ENCODE assay signal across 1 cellular context in genomic region chr2:75481041-75481836, GRCh38.
TF ChIP-seq lines count a peak whose summit lies in the region.

No MANE protein-coding gene starts in this region.

TF ChIP-seq in HepG2, 621 proteins besides CTCF, POLR2A, EP300 and RAD21 (continued from another document and continues in another):
- TF ChIP-seq PRDM10 (CRISPR knock-in tag; IDR thresholded peaks at IDR 0.05; ENCODE audit: low read depth): peak; percentile 55; the same call in 1 of the 2 replicates
- no peak for TF ChIP-seq SYNCRIP (IDR thresholded peaks at IDR 0.05; ENCODE audit: insufficient read depth, low read depth, low read length)
- TF ChIP-seq, protein P1, sequence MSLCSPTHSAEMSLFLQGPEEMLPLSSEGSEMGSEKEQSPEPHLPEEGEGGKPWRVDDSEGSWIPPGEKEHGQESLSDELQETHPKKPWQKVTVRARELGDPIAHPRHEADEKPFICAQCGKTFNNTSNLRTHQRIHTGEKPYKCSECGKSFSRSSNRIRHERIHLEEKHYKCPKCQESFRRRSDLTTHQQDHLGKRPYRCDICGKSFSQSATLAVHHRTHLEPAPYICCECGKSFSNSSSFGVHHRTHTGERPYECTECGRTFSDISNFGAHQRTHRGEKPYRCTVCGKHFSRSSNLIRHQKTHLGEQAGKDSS (CRISPR knock-in tag; IDR thresholded peaks at IDR 0.05; ENCODE audit: borderline replicate concordance, low read depth): no peak
- peak; percentile 96 for TF ChIP-seq SSRP1 (CRISPR knock-in tag; IDR thresholded peaks at IDR 0.05)
- TF ChIP-seq KLF11 (CRISPR knock-in tag; IDR thresholded peaks at IDR 0.05): no peak
- TF ChIP-seq FOXA3 (CRISPR knock-in tag; IDR thresholded peaks at IDR 0.05): peak; percentile 100
- no peak for TF ChIP-seq NCOA5 (CRISPR knock-in tag; IDR thresholded peaks at IDR 0.05)
- TF ChIP-seq PHF8 (CRISPR knock-in tag; IDR thresholded peaks at IDR 0.05): no peak
- TF ChIP-seq, protein P2, sequence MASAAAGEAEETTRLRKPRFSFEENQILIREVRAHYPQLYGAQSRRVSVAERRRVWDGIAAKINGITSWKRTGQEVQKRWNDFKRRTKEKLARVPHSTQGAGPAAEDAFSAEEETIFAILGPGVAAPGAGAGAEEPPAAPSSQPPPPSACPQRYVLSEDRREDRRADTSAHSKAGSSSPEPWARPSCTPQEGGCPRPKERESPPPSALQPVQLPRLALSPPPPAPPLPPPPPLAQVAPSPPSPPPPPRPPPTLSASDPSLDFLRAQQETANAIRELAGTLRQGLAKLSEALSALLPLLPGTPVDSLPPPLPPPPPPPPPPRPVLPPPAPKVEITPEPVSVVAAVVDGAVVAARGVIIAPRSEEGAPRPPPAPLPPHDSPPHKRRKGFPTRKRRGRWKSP (CRISPR knock-in tag; IDR thresholded peaks at IDR 0.05): peak; percentile 82; the same call in 1 of the 2 replicates
- TF ChIP-seq KDM3A (CRISPR knock-in tag; IDR thresholded peaks at IDR 0.05; ENCODE audit: low read depth): 0 out of 2 replicates have a peak, but pooled peaks have one; percentile 45
- no peak; the same call in 1 of the 2 replicates for TF ChIP-seq BRD4 (CRISPR knock-in tag; IDR thresholded peaks at IDR 0.05)
- TF ChIP-seq TRIM24 (CRISPR knock-in tag; IDR thresholded peaks at IDR 0.05): no peak
- no peak for TF ChIP-seq ZBTB7A (CRISPR knock-in tag; IDR thresholded peaks at IDR 0.05)
- no peak for TF ChIP-seq ZSCAN12 (CRISPR knock-in tag; IDR thresholded peaks at IDR 0.05)
- TF ChIP-seq, protein P3, sequence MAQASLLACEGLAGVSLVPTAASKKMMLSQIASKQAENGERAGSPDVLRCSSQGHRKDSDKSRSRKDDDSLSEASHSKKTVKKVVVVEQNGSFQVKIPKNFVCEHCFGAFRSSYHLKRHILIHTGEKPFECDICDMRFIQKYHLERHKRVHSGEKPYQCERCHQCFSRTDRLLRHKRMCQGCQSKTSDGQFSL (CRISPR knock-in tag; IDR thresholded peaks at IDR 0.05): no peak
- peak; percentile 88 for TF ChIP-seq KDM6A (CRISPR knock-in tag; IDR thresholded peaks at IDR 0.05; ENCODE audit: low read depth)
- 0 out of 2 replicates have a peak, but pooled peaks have one; percentile 57 for TF ChIP-seq SATB2 (CRISPR knock-in tag; IDR thresholded peaks at IDR 0.05)
- TF ChIP-seq, protein P4, sequence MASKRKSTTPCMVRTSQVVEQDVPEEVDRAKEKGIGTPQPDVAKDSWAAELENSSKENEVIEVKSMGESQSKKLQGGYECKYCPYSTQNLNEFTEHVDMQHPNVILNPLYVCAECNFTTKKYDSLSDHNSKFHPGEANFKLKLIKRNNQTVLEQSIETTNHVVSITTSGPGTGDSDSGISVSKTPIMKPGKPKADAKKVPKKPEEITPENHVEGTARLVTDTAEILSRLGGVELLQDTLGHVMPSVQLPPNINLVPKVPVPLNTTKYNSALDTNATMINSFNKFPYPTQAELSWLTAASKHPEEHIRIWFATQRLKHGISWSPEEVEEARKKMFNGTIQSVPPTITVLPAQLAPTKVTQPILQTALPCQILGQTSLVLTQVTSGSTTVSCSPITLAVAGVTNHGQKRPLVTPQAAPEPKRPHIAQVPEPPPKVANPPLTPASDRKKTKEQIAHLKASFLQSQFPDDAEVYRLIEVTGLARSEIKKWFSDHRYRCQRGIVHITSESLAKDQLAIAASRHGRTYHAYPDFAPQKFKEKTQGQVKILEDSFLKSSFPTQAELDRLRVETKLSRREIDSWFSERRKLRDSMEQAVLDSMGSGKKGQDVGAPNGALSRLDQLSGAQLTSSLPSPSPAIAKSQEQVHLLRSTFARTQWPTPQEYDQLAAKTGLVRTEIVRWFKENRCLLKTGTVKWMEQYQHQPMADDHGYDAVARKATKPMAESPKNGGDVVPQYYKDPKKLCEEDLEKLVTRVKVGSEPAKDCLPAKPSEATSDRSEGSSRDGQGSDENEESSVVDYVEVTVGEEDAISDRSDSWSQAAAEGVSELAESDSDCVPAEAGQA (IDR thresholded peaks at IDR 0.05; ENCODE audit: low read depth): no peak
- TF ChIP-seq, protein P4 (CRISPR knock-in tag; IDR thresholded peaks at IDR 0.05; ENCODE audit: borderline replicate concordance): no peak
- peak; percentile 82 for TF ChIP-seq MED13 (CRISPR knock-in tag; IDR thresholded peaks at IDR 0.05)
- no peak for TF ChIP-seq ZNF205 (CRISPR knock-in tag; IDR thresholded peaks at IDR 0.05)
- TF ChIP-seq ZNF34 (CRISPR knock-in tag; IDR thresholded peaks at IDR 0.05; ENCODE audit: borderline replicate concordance): no peak
- no peak for TF ChIP-seq HDAC6 (IDR thresholded peaks at IDR 0.05; ENCODE audit: low read depth, low read length)
- TF ChIP-seq MAF1 (CRISPR knock-in tag; IDR thresholded peaks at IDR 0.05; ENCODE audit: borderline replicate concordance): no peak
- TF ChIP-seq YY1 (IDR thresholded peaks at IDR 0.05; ENCODE audit: insufficient read depth, insufficient replicate concordance, low read depth, low read length): no peak
- no peak for TF ChIP-seq ZC3H13 (CRISPR knock-in tag; IDR thresholded peaks at IDR 0.05)
- TF ChIP-seq ZSCAN22 (CRISPR knock-in tag; IDR thresholded peaks at IDR 0.05): no peak; the same call in 1 of the 2 replicates
- TF ChIP-seq ZNF17 (CRISPR knock-in tag; IDR thresholded peaks at IDR 0.05): no peak
- no peak; the same call in 1 of the 2 replicates for TF ChIP-seq ARID4A (CRISPR knock-in tag; IDR thresholded peaks at IDR 0.05; ENCODE audit: borderline replicate concordance)
- TF ChIP-seq NBN (conservative IDR thresholded peaks at IDR 0.05): no peak
- no peak for TF ChIP-seq ZNF260 (CRISPR knock-in tag; IDR thresholded peaks at IDR 0.05; ENCODE audit: borderline replicate concordance, low read depth)
- TF ChIP-seq CEBPB (IDR thresholded peaks at IDR 0.05; ENCODE audit: borderline replicate concordance, low read depth, low read length): no peak
- TF ChIP-seq ZNF224 (CRISPR knock-in tag; IDR thresholded peaks at IDR 0.05): no peak
- no peak for TF ChIP-seq AKNA (CRISPR knock-in tag; IDR thresholded peaks at IDR 0.05; ENCODE audit: borderline replicate concordance)
- peak; percentile 40 for TF ChIP-seq TEAD3 (CRISPR knock-in tag; optimal IDR thresholded peaks at IDR 0.05; ENCODE audit: borderline replicate concordance)
- TF ChIP-seq ZNF672 (CRISPR knock-in tag; IDR thresholded peaks at IDR 0.05): no peak
- TF ChIP-seq TRIM22 (IDR thresholded peaks at IDR 0.05): no peak
- TF ChIP-seq ZNF225 (CRISPR knock-in tag; IDR thresholded peaks at IDR 0.05): no peak
- no peak for TF ChIP-seq ZNF678 (CRISPR knock-in tag; IDR thresholded peaks at IDR 0.05)
